29 cellular contexts compared by ENCODE assay signal in the genomic region with DNA sequence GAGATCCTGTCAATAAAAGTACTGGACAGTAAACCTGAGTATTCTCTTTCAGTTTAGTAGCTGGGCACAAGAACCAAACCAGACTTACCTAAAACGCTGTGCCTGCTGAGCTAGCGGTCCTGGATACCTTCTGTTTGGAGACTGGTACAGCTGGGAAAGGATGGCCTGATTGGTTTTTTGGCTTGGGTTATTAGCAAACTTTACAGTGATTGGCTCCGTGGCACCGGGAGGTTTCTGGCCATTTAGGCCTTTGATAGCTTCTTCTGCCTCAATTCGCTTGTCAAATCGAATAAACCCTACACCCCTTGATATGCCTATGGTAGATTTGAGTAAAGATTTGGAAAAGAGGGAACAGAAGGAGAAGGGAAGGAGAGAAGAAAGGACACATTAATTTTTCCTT.
"Had no signal": no experiment of that assay in that cellular context is flagged by ENCODE, and none has a peak within 500 bp of the region (broad histone marks: within the 10 kb centered on the region; RNA-seq: fewer than 3 reads in every experiment).

No MANE protein-coding gene starts in this region.

- H3K36me3 ChIP-seq: adrenal gland, esophagus muscularis mucosa, gastrocnemius medialis, heart right ventricle had no signal

- H3K9me3 ChIP-seq: adrenal gland, body of pancreas, esophagus muscularis mucosa, gastrocnemius medialis, heart right ventricle had no signal

- ATAC-seq: activated CD4-positive, CD25-positive, alpha-beta regulatory T cell treated with anti-CD3 and anti-CD28 coated beads, Interleukin-2, amount 50 U/mL, for 24 hours; activated CD8-positive, alpha-beta T cell treated with anti-CD3 and anti-CD28 coated beads for 36 hours; activated naive CD8-positive, alpha-beta T cell treated with anti-CD3 and anti-CD28 coated beads, Interleukin-2, amount 50 U/mL, for 24 hours; activated T-cell treated with anti-CD3 and anti-CD28 coated beads, Interleukin-2, amount 50 U/mL, for 4 hours; activated T-helper 17 cell treated with anti-CD3 and anti-CD28 coated beads, Interleukin-2, amount 50 U/mL, for 72 hours; body of pancreas; effector memory CD8-positive, alpha-beta T cell; foreskin keratinocyte; gastrocnemius medialis; heart right ventricle had no signal

- H3K27me3 Mint-ChIP-seq: activated B cell treated with CpG ODN at 0.5 μM for 24 hours; activated CD8-positive, alpha-beta T cell treated with anti-CD3 and anti-CD28 coated beads for 36 hours; activated naive CD4-positive, alpha-beta T cell treated with anti-CD3 and anti-CD28 coated beads, Interleukin-2, amount 50 U/mL, for 24 hours; activated naive CD8-positive, alpha-beta T cell treated with anti-CD3 and anti-CD28 coated beads for 36 hours; activated naive CD8-positive, alpha-beta T cell treated with anti-CD3 and anti-CD28 coated beads, Interleukin-2, amount 50 U/mL, for 24 hours; activated T-helper 17 cell treated with anti-CD3 and anti-CD28 coated beads, Interleukin-2, amount 50 U/mL, for 72 hours; effector memory CD8-positive, alpha-beta T cell had no signal

- H3K4me1 Mint-ChIP-seq: activated B cell treated with CpG ODN at 0.5 μM for 24 hours; activated naive CD4-positive, alpha-beta T cell treated with anti-CD3 and anti-CD28 coated beads, Interleukin-2, amount 50 U/mL, for 24 hours; activated naive CD8-positive, alpha-beta T cell treated with anti-CD3 and anti-CD28 coated beads for 36 hours; activated naive CD8-positive, alpha-beta T cell treated with anti-CD3 and anti-CD28 coated beads, Interleukin-2, amount 50 U/mL, for 24 hours; activated T-helper 17 cell treated with anti-CD3 and anti-CD28 coated beads, Interleukin-2, amount 50 U/mL, for 72 hours had no signal

- H3K4me3 Mint-ChIP-seq: activated B cell treated with CpG ODN at 0.5 μM for 24 hours; activated CD8-positive, alpha-beta T cell treated with anti-CD3 and anti-CD28 coated beads for 36 hours; activated naive CD4-positive, alpha-beta T cell treated with anti-CD3 and anti-CD28 coated beads for 36 hours; activated naive CD4-positive, alpha-beta T cell treated with anti-CD3 and anti-CD28 coated beads, Interleukin-2, amount 50 U/mL, for 24 hours; activated naive CD8-positive, alpha-beta T cell treated with anti-CD3 and anti-CD28 coated beads for 36 hours; activated naive CD8-positive, alpha-beta T cell treated with anti-CD3 and anti-CD28 coated beads, Interleukin-2, amount 50 U/mL, for 24 hours; activated T-cell treated with anti-CD3 and anti-CD28 coated beads, Interleukin-2, amount 50 U/mL, for 4 hours; activated T-helper 17 cell treated with anti-CD3 and anti-CD28 coated beads, Interleukin-2, amount 50 U/mL, for 72 hours; effector memory CD8-positive, alpha-beta T cell had no signal

- H3K9me3 Mint-ChIP-seq: activated B cell treated with CpG ODN at 0.5 μM for 24 hours; activated CD8-positive, alpha-beta T cell treated with anti-CD3 and anti-CD28 coated beads for 36 hours; activated naive CD4-positive, alpha-beta T cell treated with anti-CD3 and anti-CD28 coated beads for 36 hours; activated naive CD4-positive, alpha-beta T cell treated with anti-CD3 and anti-CD28 coated beads, Interleukin-2, amount 50 U/mL, for 24 hours; activated naive CD8-positive, alpha-beta T cell treated with anti-CD3 and anti-CD28 coated beads for 36 hours; activated naive CD8-positive, alpha-beta T cell treated with anti-CD3 and anti-CD28 coated beads, Interleukin-2, amount 50 U/mL, for 24 hours; activated T-helper 17 cell treated with anti-CD3 and anti-CD28 coated beads, Interleukin-2, amount 50 U/mL, for 72 hours had no signal

- H3K27ac ChIP-seq: adrenal gland, body of pancreas, esophagus muscularis mucosa, foreskin keratinocyte, gastrocnemius medialis, heart right ventricle, hepatocyte had no signal

- DNase-seq: activated B cell treated with CpG ODN at 0.5 μM for 24 hours; activated CD4-positive, alpha-beta T cell treated with anti-CD3 and anti-CD28 coated beads for 48 hours; activated CD4-positive, alpha-beta T cell treated with anti-CD3 and anti-CD28 coated beads, Interleukin-2, amount 50 U/mL, for 1 hour; activated CD4-positive, alpha-beta T cell treated with anti-CD3 and anti-CD28 coated beads, Interleukin-2, amount 50 U/mL, for 48 hours; activated CD8-positive, alpha-beta memory T cell treated with anti-CD3 and anti-CD28 coated beads for 24 hours; activated CD8-positive, alpha-beta T cell treated with anti-CD3 and anti-CD28 coated beads for 36 hours; activated effector memory CD4-positive, alpha-beta T cell treated with anti-CD3 and anti-CD28 coated beads, Interleukin-2, amount 50 U/mL, for 16 hours; activated naive CD4-positive, alpha-beta T cell treated with anti-CD3 and anti-CD28 coated beads for 36 hours; activated naive CD8-positive, alpha-beta T cell treated with anti-CD3 and anti-CD28 coated beads for 36 hours; activated naive CD8-positive, alpha-beta T cell treated with anti-CD3 and anti-CD28 coated beads, Interleukin-2, amount 50 U/mL, for 24 hours; activated T-cell treated with anti-CD3 and anti-CD28 coated beads, Interleukin-2, amount 50 U/mL, for 4 hours; adrenal gland; amygdala; aorta; body of pancreas; cortex of kidney; dermis blood vessel endothelial cell; effector CD4-positive, alpha-beta T cell; effector memory CD8-positive, alpha-beta T cell; erythroblast; foreskin keratinocyte; gastrocnemius medialis; heart right ventricle; T-helper 2 cell had no signal

- H3K27ac Mint-ChIP-seq: activated B cell treated with CpG ODN at 0.5 μM for 24 hours; activated CD8-positive, alpha-beta T cell treated with anti-CD3 and anti-CD28 coated beads for 36 hours; activated naive CD4-positive, alpha-beta T cell treated with anti-CD3 and anti-CD28 coated beads for 36 hours; activated naive CD4-positive, alpha-beta T cell treated with anti-CD3 and anti-CD28 coated beads, Interleukin-2, amount 50 U/mL, for 24 hours; activated naive CD8-positive, alpha-beta T cell treated with anti-CD3 and anti-CD28 coated beads for 36 hours; activated naive CD8-positive, alpha-beta T cell treated with anti-CD3 and anti-CD28 coated beads, Interleukin-2, amount 50 U/mL, for 24 hours; activated T-helper 17 cell treated with anti-CD3 and anti-CD28 coated beads, Interleukin-2, amount 50 U/mL, for 72 hours; effector memory CD8-positive, alpha-beta T cell had no signal

- H3K4me1 ChIP-seq: adrenal gland, body of pancreas, esophagus muscularis mucosa, gastrocnemius medialis, heart right ventricle had no signal

- H3K36me3 Mint-ChIP-seq: activated naive CD4-positive, alpha-beta T cell treated with anti-CD3 and anti-CD28 coated beads, Interleukin-2, amount 50 U/mL, for 24 hours; activated naive CD8-positive, alpha-beta T cell treated with anti-CD3 and anti-CD28 coated beads for 36 hours had no signal

- H3K27me3 ChIP-seq: adrenal gland, body of pancreas, esophagus muscularis mucosa, foreskin keratinocyte, gastrocnemius medialis, heart right ventricle, hepatocyte had no signal

- H3K4me3 ChIP-seq: adrenal gland, body of pancreas, esophagus muscularis mucosa, gastrocnemius medialis, heart right ventricle, hepatocyte had no signal
